ENCODE assay signal across 11 cellular contexts in genomic region chr20:46348231-46348803, GRCh38. TPM values are rescaled to one million over a fixed set of nuclear protein-coding genes. Genes with fewer than 3 reads are reported as not detected.
A peak's percentile ranks its signal among the peaks of the same experiment; 100 is the strongest.
DNase-seq lines count a peak whose midpoint lies in the region; ATAC-seq and TF ChIP-seq lines count a peak whose summit lies in the region.
"Had no signal": no experiment of that assay in that cellular context is flagged by ENCODE, and none has a peak within 500 bp of the region (broad histone marks: within the 10 kb centered on the region; RNA-seq: fewer than 3 reads in every experiment).

No MANE protein-coding gene starts in this region.

- H4K20me1 ChIP-seq in PC-3 (ENCODE audit: low read length), result no peaks in the 10 kb centered on the region

- H3K27ac ChIP-seq in PC-3 (ENCODE audit: low read length), result no peak overlapping the region
- H3K27ac ChIP-seq: neutrophil had no signal

- no peaks in the 10 kb centered on the region for H3F3A ChIP-seq in PC-3 (ENCODE audit: low read length, unreplicated experiment)

- no peak overlapping the region for H3K4me3 ChIP-seq in PC-3 (ENCODE audit: low read length)

- BruUV-seq in PC-3 (replicated peaks; lab: Mats Ljungman, UMichigan), result no TSS peak

- H3K9ac ChIP-seq in PC-3 (ENCODE audit: low read length), result no peak overlapping the region

- peaks cover 14% of the 10 kb centered on the region; the same call in 1 of the 2 replicates for H3K4me1 ChIP-seq in PC-3 (ENCODE audit: insufficient read depth, low read length)

- DNase-seq in GM03348 (ENCODE audit: low spot score) (peak; percentile 48), NCI-H524 (lab: John Stamatoyannopoulos, UW) (peak; percentile 74), fibroblast of peridontal ligament (ENCODE audit: extremely low read depth) (peak; percentile 43), occipital lobe (lab: John Stamatoyannopoulos, UW) (peak; percentile 27), PC-3 (no peak)
- DNase-seq in stimulated activated CD4-positive, alpha-beta T cell treated with anti-CD3 and anti-CD28 coated beads, Interleukin-1b, Interleukin-23, amount 100 ng/mL, for 48 hours, result no peak

- intact Hi-C loops in PC-3 (cut with micrococcal nuclease), result loop anchor here (5.0 kb wide), 1 partner anchor 216 kb away; no protein-coding TSS in a partner anchor

- POLR2A ChIA-PET in PC-3 (lab: Charles Lee; ENCODE audit: unreplicated experiment), result no interaction called here

- ATAC-seq in HG02798 (IDR thresholded peaks at IDR 0.05; ENCODE audit: poor library complexity, unreplicated experiment) (no peak), PC-3 (no peak), HG03097 (IDR thresholded peaks at IDR 0.05; ENCODE audit: low FRiP score, unreplicated experiment) (no peak)

- H3K9me2 ChIP-seq in PC-3 (replicated peaks; ENCODE audit: low read length), result no peaks in the 10 kb centered on the region

- no peaks in the 10 kb centered on the region for H3K79me2 ChIP-seq in PC-3 (ENCODE audit: low read length)

- no peaks in the 10 kb centered on the region for H3K27me3 ChIP-seq in PC-3 (ENCODE audit: low read length)

- no peak overlapping the region for H2AFZ ChIP-seq in PC-3 (ENCODE audit: low read length)

- CTCF ChIA-PET in PC-3 (lab: Charles Lee), result interaction anchor here (0.7 kb wide), 1 partner anchor 41 kb away, joined by 5 read pairs; no protein-coding TSS in a partner anchor

- no peaks in the 10 kb centered on the region for H3K36me3 ChIP-seq in PC-3 (ENCODE audit: low read depth, low read length)

- TF ChIP-seq CTCF in PC-3 (conservative IDR thresholded peaks at IDR 0.05; ENCODE audit: low read depth, low read length), result no peak

- no peak overlapping the region for H3K4me2 ChIP-seq in PC-3 (ENCODE audit: low read length)

- H3K9me3 ChIP-seq in PC-3 (ENCODE audit: low read length), result no peaks in the 10 kb centered on the region
- H3K9me3 ChIP-seq: neutrophil had no signal

RNA-seq across cellular contexts. Expression of gene CDH22, which starts 40.0 kb away (rescaled TPM):
- total RNA-seq in occipital lobe, result 0.31 TPM
- not detected in 2 replicates for total RNA-seq in PC-3 (2014; rRNA removed)
- total RNA-seq: activated CD4-positive, alpha-beta memory T cell treated with anti-CD3 and anti-CD28 coated beads for 36 hours; M059J had no signal

RNA-seq across cellular contexts. Expression of gene ELMO2, which starts 58.1 kb away (rescaled TPM):
- total RNA-seq in occipital lobe (55.1 TPM), PC-3 (2014; rRNA removed) (29.0 and 32.3 TPM in 2 replicates)

Comparison
In these comparisons a context has a peak if more than half of its experiments do, and no peak if none do; other contexts are left out.
1. DNase-seq: peak in GM03348 (single experiment), NCI-H524 (2 of 2), fibroblast of peridontal ligament (single experiment) and occipital lobe (single experiment); none in PC-3 (single experiment) and stimulated activated CD4-positive, alpha-beta T cell treated with anti-CD3 and anti-CD28 coated beads, Interleukin-1b, Interleukin-23, amount 100 ng/mL, for 48 hours (single experiment).